In genomic region chr11:516400-516799, GRCh38 we compare ENCODE assay signal across 22 cellular contexts. TPM values are rescaled to one million over a fixed set of nuclear protein-coding genes. Genes with fewer than 3 reads are reported as not detected.
DNase-seq lines count a peak whose midpoint lies in the region; ATAC-seq, FAIRE-seq and TF ChIP-seq lines count a peak whose summit lies in the region.
"Had no signal": no experiment of that assay in that cellular context is flagged by ENCODE, and none has a peak within 500 bp of the region (broad histone marks: within the 10 kb centered on the region; RNA-seq: fewer than 3 reads in every experiment).

No MANE protein-coding gene starts in this region.

- FAIRE-seq in K562 (lab: Jason Lieb, UNC), result no peak
- FAIRE-seq: A549, GM18507, H54 had no signal

- no peaks in the 10 kb centered on the region; the same call in 1 of the 2 replicates for H3K27me3 Mint-ChIP-seq in HFFc6 (ENCODE audit: insufficient read depth)
- H3K27me3 Mint-ChIP-seq: CD4-positive, alpha-beta memory T cell had no signal

- POLR2A ChIA-PET in K562 (lab: Yijun Ruan, JAX), result no interaction called here

- H3K27me3 ChIP-seq in K562 (ENCODE audit: control insufficient read depth in 2 of 2, insufficient read depth in 2 of 2, low read length in 2 of 2), result no peaks in the 10 kb centered on the region
- no peaks in the 10 kb centered on the region for H3K27me3 ChIP-seq in osteoblast (ENCODE audit: insufficient read depth, low read length)
- H3K27me3 ChIP-seq: SJSA1 had no signal

- no peaks in the 10 kb centered on the region for H4K20me1 ChIP-seq in K562 (replicated peaks; ENCODE audit: control insufficient read depth, insufficient read depth, low read length)
- no peaks in the 10 kb centered on the region for H4K20me1 ChIP-seq in osteoblast (ENCODE audit: insufficient read depth, low read length)

- peaks cover 18% of the 10 kb centered on the region for H3K9me3 Mint-ChIP-seq in HFFc6

- peaks cover 23% of the 10 kb centered on the region; the same call in 2 of the 3 replicates for H3K36me3 ChIP-seq in K562 (ENCODE audit: control insufficient read depth, insufficient read depth, low read length)
- peaks cover 12% of the 10 kb centered on the region for H3K36me3 ChIP-seq in osteoblast (ENCODE audit: insufficient read depth, low read length)
- H3K36me3 ChIP-seq: SJSA1 had no signal

- no peak for TF ChIP-seq CTCF in HFFc6 (IDR thresholded peaks at IDR 0.05)
- no peak for TF ChIP-seq CTCF in K562 (IDR thresholded peaks at IDR 0.05 in 2 of 3, conservative IDR thresholded peaks at IDR 0.05 in 1 of 3; ENCODE audit: insufficient read depth in 2 of 3, low read depth in 1 of 3, low read length in 3 of 3)
- no peak for TF ChIP-seq CTCF in osteoblast (IDR thresholded peaks at IDR 0.05; ENCODE audit: extremely low read depth, low read depth, low read length)

- H3K4me1 Mint-ChIP-seq in HFFc6 (ENCODE audit: low read depth), result peaks cover 8% of the 10 kb centered on the region; the same call in 1 of the 2 replicates

- H3K9ac ChIP-seq in K562 (ENCODE audit: insufficient read depth in 1 of 2, low read depth in 2 of 2, low read length in 2 of 2), result no peak overlapping the region

- DNase-seq in HFFc6, result no peak
- no peak for DNase-seq in K562 (ENCODE audit: extremely low read depth in 1 of 4, low spot score in 3 of 4)
- DNase-seq in osteoblast (ENCODE audit: insufficient read length, low spot score, missing footprints), result peak; percentile 34
- no peak for DNase-seq in anterior cingulate cortex (lab: John Stamatoyannopoulos, UW)
- DNase-seq: C1 segment of cervical spinal cord; CD4-positive, alpha-beta memory T cell; COR-L47; DMS53; KG1; MM.1S; NCI-H2029; NCI-H446 treated with DMSO at 0.1 percent for 48 hours; NCI-H526; NCI-H82; NK-92 treated with Interleukin-12 subunit alpha and Interleukin-12 subunit beta, amount 100 ng/mL, for 24 hours; PC-3; Right ventricle myocardium superior had no signal

- peaks cover 6% of the 10 kb centered on the region for H3K9me3 ChIP-seq in K562 (replicated peaks; ENCODE audit: control insufficient read depth, insufficient read depth, low read depth, low read length)
- peaks cover 4% of the 10 kb centered on the region for H3K9me3 ChIP-seq in osteoblast (ENCODE audit: low read depth, low read length)
- H3K9me3 ChIP-seq: SJSA1 had no signal

- intact Hi-C loops in K562 (cut with micrococcal nuclease), result loop anchor here (5.0 kb wide), 1 partner anchor 74 kb away; the partner anchor contains the start of gene ANO9

- 89% methylated on average over 4 of the region's 4 CpGs for WGBS in K562 (ENCODE audit: insufficient coverage, low coverage, missing lambda C conversion rate)

- H3K4me2 ChIP-seq in K562 (ENCODE audit: insufficient read depth, low read length) (no peak overlapping the region), osteoblast (ENCODE audit: insufficient read depth, low read length) (no peak overlapping the region)
- H3K4me2 ChIP-seq: A549 had no signal

- ATAC-seq in K562, result no peak
- no peak for ATAC-seq in HG02678 (IDR thresholded peaks at IDR 0.05; ENCODE audit: unreplicated experiment)
- ATAC-seq: A549, PC-3 had no signal

- H3K4me1 ChIP-seq in K562 (replicated peaks in 1 of 2; ENCODE audit: control insufficient read depth in 2 of 2, insufficient read depth in 2 of 2, low read length in 2 of 2) (peaks cover 0 to 17% of the 10 kb centered on the region in 2 experiments; a peak in 3 of 5 replicates), osteoblast (ENCODE audit: insufficient read depth, low read length) (no peaks in the 10 kb centered on the region)
- H3K4me1 ChIP-seq: SJSA1 had no signal

- H2AFZ ChIP-seq in K562 (ENCODE audit: low read depth, low read length) (no peak overlapping the region), osteoblast (ENCODE audit: low read length) (no peak overlapping the region)

- H3K27ac ChIP-seq in K562 (ENCODE audit: extremely low read depth, low read depth, low read length), result no peak overlapping the region
- no peak overlapping the region for H3K27ac ChIP-seq in osteoblast (ENCODE audit: low read depth, low read length)
- H3K27ac ChIP-seq: A549, SJSA1 had no signal

- H3K9me1 ChIP-seq in K562 (ENCODE audit: control insufficient read depth, insufficient read depth, low read length), result no peaks in the 10 kb centered on the region

- in situ Hi-C loops in K562 (cut with MboI), result loop anchor here (5.0 kb wide), 1 partner anchor 319 kb away; a partner anchor contains a TSS

- no peak for TF ChIP-seq POLR2A in K562 (conservative IDR thresholded peaks at IDR 0.05)

- H3K4me3 ChIP-seq in K562, result no peak overlapping the region
- H3K4me3 ChIP-seq in osteoblast (ENCODE audit: insufficient read depth, low read length), result no peak overlapping the region
- H3K4me3 ChIP-seq: A549, SJSA1 had no signal

- peaks cover 45% of the 10 kb centered on the region for H3K36me3 Mint-ChIP-seq in HFFc6 (ENCODE audit: low read depth)

- H3K27ac Mint-ChIP-seq in HFFc6, result peak overlapping the region; percentile 19; the same call in 1 of the 2 replicates

- H3K79me2 ChIP-seq in K562 (ENCODE audit: control insufficient read depth, insufficient read depth, low read length), result no peaks in the 10 kb centered on the region
- H3K79me2 ChIP-seq in osteoblast (ENCODE audit: insufficient read depth, low read length), result no peaks in the 10 kb centered on the region

- no TSS peak for BruUV-seq in K562 (replicated peaks; lab: Mats Ljungman, UMichigan)

- H3K4me3 Mint-ChIP-seq in HFFc6, result no peak overlapping the region
- H3K4me3 Mint-ChIP-seq: CD4-positive, alpha-beta memory T cell had no signal

- TF ChIP-seq EP300 in K562 (IDR thresholded peaks at IDR 0.05; ENCODE audit: low read length), result no peak

- TF ChIP-seq RAD21 in K562 (CRISPR knock-in tag; conservative IDR thresholded peaks at IDR 0.05 in 1 of 2, IDR thresholded peaks at IDR 0.05 in 1 of 2), result no peak

- CTCF ChIA-PET in K562 (lab: Yijun Ruan, JAX; ENCODE audit: low intra/inter-chr PET ratio), result no interaction called here

RNA-seq across cellular contexts. Expression of gene RNH1, which starts 9.4 kb away (rescaled TPM):
- total RNA-seq in HFFc6 (2021; fragmentation: NEBNext Ultra II Directional; extraction: Animal tissue kit (Norgen Biotek cat#: 25700)), result 100 to 1,000 TPM; 223 to 272 (median 250) TPM
- 70.8 and 222 TPM in 2 replicates for total RNA-seq in K562 (2011; cell fraction: chromatin; rRNA removed; ENCODE audit: low replicate concordance)
- total RNA-seq in K562 (2011; cell fraction: nucleolus; rRNA removed), result 197 and 200 TPM in 2 replicates
- 94.3 and 102 TPM in 2 replicates for total RNA-seq in K562 (2011; cell fraction: nucleoplasm; rRNA removed)
- total RNA-seq in K562 (2014; rRNA removed) (159 and 178 TPM in 2 replicates), K562 (2014; rRNA removed; fragmentation: Illumina TruSeq; extraction: Trizol) (12.9 and 20.3 TPM in 2 replicates), K562 (2015; rRNA removed; fragmentation: Illumina TruSeq; extraction: Trizol) (97.2 and 102 TPM in 2 replicates), K562 (2021) (160 and 164 TPM in 2 replicates), osteoblast (441 and 506 TPM in 2 replicates)
- polyA plus RNA-seq in K562 (2011; rRNA removed) (38.5 and 71.1 TPM in 2 replicates), K562 (2014; fragmentation: Illumina TruSeq; extraction: Trizol) (44.3 and 107 TPM in 2 replicates), K562 (2014; fragmentation: Nextera tagmentation; extraction: Ambion mirVana) (10 to 100 TPM in 1 of 2 experiments, 1 to 10 TPM in 1; 2.5 to 11.8 TPM), K562 (2014; rRNA removed) (104 and 114 TPM in 2 replicates)
- polyA plus RNA-seq in K562 (2011; cell fraction: cytosol; rRNA removed), result 53.4 and 159 TPM in 2 replicates
- 178 and 263 TPM in 2 replicates for polyA plus RNA-seq in K562 (2011; cell fraction: nucleus; rRNA removed)
- 144 and 249 TPM in 2 replicates for polyA plus RNA-seq in K562 (2012)
- 18.1 and 34.7 TPM in 2 replicates for polyA minus RNA-seq in K562 (2011; rRNA and poly(A)+ RNA removed)
- 72.0 and 82.7 TPM in 2 replicates for polyA minus RNA-seq in K562 (2011; cell fraction: cytosol; rRNA and poly(A)+ RNA removed)
- 72.2 and 76.6 TPM in 2 replicates for polyA minus RNA-seq in K562 (2011; cell fraction: nucleus; rRNA and poly(A)+ RNA removed)

RNA-seq across cellular contexts. Expression of gene HRAS, which starts 19.0 kb away (rescaled TPM):
- 100 to 1,000 TPM; 102 to 125 (median 107) TPM for total RNA-seq in HFFc6 (2021; fragmentation: NEBNext Ultra II Directional; extraction: Animal tissue kit (Norgen Biotek cat#: 25700))
- total RNA-seq in K562 (2011; cell fraction: chromatin; rRNA removed; ENCODE audit: low replicate concordance), result 31.9 and 88.4 TPM in 2 replicates
- 70.2 and 80.9 TPM in 2 replicates for total RNA-seq in K562 (2011; cell fraction: nucleolus; rRNA removed)
- 37.3 and 47.9 TPM in 2 replicates for total RNA-seq in K562 (2011; cell fraction: nucleoplasm; rRNA removed)
- total RNA-seq in K562 (2014; rRNA removed) (73.5 and 75.9 TPM in 2 replicates), K562 (2014; rRNA removed; fragmentation: Illumina TruSeq; extraction: Trizol) (11.3 and 16.8 TPM in 2 replicates), K562 (2015; rRNA removed; fragmentation: Illumina TruSeq; extraction: Trizol) (41.3 and 43.3 TPM in 2 replicates), K562 (2021) (64.9 and 68.5 TPM in 2 replicates), osteoblast (28.6 and 35.7 TPM in 2 replicates)
- polyA plus RNA-seq in K562 (2011; rRNA removed) (29.6 and 34.9 TPM in 2 replicates), K562 (2014; fragmentation: Illumina TruSeq; extraction: Trizol) (28.0 and 46.2 TPM in 2 replicates), K562 (2014; fragmentation: Nextera tagmentation; extraction: Ambion mirVana) (1 to 10 TPM; 2.8 to 5.8 TPM), K562 (2014; rRNA removed) (52.0 and 61.3 TPM in 2 replicates)
- 39.3 and 69.6 TPM in 2 replicates for polyA plus RNA-seq in K562 (2011; cell fraction: cytosol; rRNA removed)
- polyA plus RNA-seq in K562 (2011; cell fraction: nucleus; rRNA removed), result 98.3 and 113 TPM in 2 replicates
- polyA plus RNA-seq in K562 (2012), result 47.4 and 91.9 TPM in 2 replicates
- 17.3 and 37.2 TPM in 2 replicates for polyA minus RNA-seq in K562 (2011; rRNA and poly(A)+ RNA removed)
- 18.2 and 20.6 TPM in 2 replicates for polyA minus RNA-seq in K562 (2011; cell fraction: cytosol; rRNA and poly(A)+ RNA removed)
- polyA minus RNA-seq in K562 (2011; cell fraction: nucleus; rRNA and poly(A)+ RNA removed), result 13.1 and 25.3 TPM in 2 replicates

RNA-seq across cellular contexts. Expression of gene LRRC56, which starts 20.9 kb away (rescaled TPM):
- under 1 TPM; 0.23 to 0.83 (median 0.55) TPM for total RNA-seq in HFFc6 (2021; fragmentation: NEBNext Ultra II Directional; extraction: Animal tissue kit (Norgen Biotek cat#: 25700))
- total RNA-seq in K562 (2011; cell fraction: chromatin; rRNA removed; ENCODE audit: low replicate concordance), result 8.0 and 39.1 TPM in 2 replicates
- 24.1 and 24.3 TPM in 2 replicates for total RNA-seq in K562 (2011; cell fraction: nucleolus; rRNA removed)
- 9.9 and 12.5 TPM in 2 replicates for total RNA-seq in K562 (2011; cell fraction: nucleoplasm; rRNA removed)
- 1.5 and 1.6 TPM in 2 replicates for total RNA-seq in K562 (2014; rRNA removed)
- total RNA-seq in K562 (2014; rRNA removed; fragmentation: Illumina TruSeq; extraction: Trizol), result 0.13 and 0.22 TPM in 2 replicates
- total RNA-seq in K562 (2015; rRNA removed; fragmentation: Illumina TruSeq; extraction: Trizol), result 1.0 and 1.3 TPM in 2 replicates
- 3.4 and 4.5 TPM in 2 replicates for total RNA-seq in K562 (2021)
- polyA plus RNA-seq in K562 (2011; rRNA removed), result 1.0 and 1.6 TPM in 2 replicates
- polyA plus RNA-seq in K562 (2011; cell fraction: cytosol; rRNA removed), result 0.84 and 3.6 TPM in 2 replicates
- polyA plus RNA-seq in K562 (2011; cell fraction: nucleus; rRNA removed), result 11.6 and 26.8 TPM in 2 replicates
- polyA plus RNA-seq in K562 (2012), result 3.3 and 10.8 TPM in 2 replicates
- 0.61 and 1.4 TPM in 2 replicates for polyA plus RNA-seq in K562 (2014; fragmentation: Illumina TruSeq; extraction: Trizol)
- under 1 TPM in 1 of 2 experiments, not detected in 1; 0.03 TPM for polyA plus RNA-seq in K562 (2014; fragmentation: Nextera tagmentation; extraction: Ambion mirVana)
- 3.6 and 4.3 TPM in 2 replicates for polyA plus RNA-seq in K562 (2014; rRNA removed)
- 0.45 and 0.77 TPM in 2 replicates for polyA minus RNA-seq in K562 (2011; rRNA and poly(A)+ RNA removed)
- polyA minus RNA-seq in K562 (2011; cell fraction: cytosol; rRNA and poly(A)+ RNA removed), result 0.86 and 1.1 TPM in 2 replicates
- polyA minus RNA-seq in K562 (2011; cell fraction: nucleus; rRNA and poly(A)+ RNA removed), result 3.6 and 4.6 TPM in 2 replicates
- total RNA-seq in osteoblast, result 0.88 and 1.1 TPM in 2 replicates

RNA-seq across cellular contexts. Expression of gene LMNTD2, which starts 44.1 kb away (rescaled TPM):
- total RNA-seq in HFFc6 (2021; fragmentation: NEBNext Ultra II Directional; extraction: Animal tissue kit (Norgen Biotek cat#: 25700)), result 1 to 10 TPM in 3 of 6 experiments, under 1 TPM in 3; 0.37 to 2.3 (median 0.97) TPM
- total RNA-seq in K562 (2011; cell fraction: chromatin; rRNA removed; ENCODE audit: low replicate concordance), result 3.8 and 17.0 TPM in 2 replicates
- 10.9 and 14.7 TPM in 2 replicates for total RNA-seq in K562 (2011; cell fraction: nucleolus; rRNA removed)
- 6.7 and 8.2 TPM in 2 replicates for total RNA-seq in K562 (2011; cell fraction: nucleoplasm; rRNA removed)
- 2.0 and 2.9 TPM in 2 replicates for total RNA-seq in K562 (2014; rRNA removed)
- 0.19 TPM in 1 of 2 replicates, not detected in the other for total RNA-seq in K562 (2014; rRNA removed; fragmentation: Illumina TruSeq; extraction: Trizol)
- 0.98 and 1.1 TPM in 2 replicates for total RNA-seq in K562 (2015; rRNA removed; fragmentation: Illumina TruSeq; extraction: Trizol)
- total RNA-seq in K562 (2021), result 3.5 and 3.9 TPM in 2 replicates
- polyA plus RNA-seq in K562 (2011; rRNA removed), result 1.1 and 2.8 TPM in 2 replicates
- polyA plus RNA-seq in K562 (2011; cell fraction: cytosol; rRNA removed), result 1.3 and 3.2 TPM in 2 replicates
- polyA plus RNA-seq in K562 (2011; cell fraction: nucleus; rRNA removed), result 28.7 and 36.1 TPM in 2 replicates
- polyA plus RNA-seq in K562 (2012), result 3.2 and 9.3 TPM in 2 replicates
- polyA plus RNA-seq in K562 (2014; fragmentation: Illumina TruSeq; extraction: Trizol), result 0.48 and 0.98 TPM in 2 replicates
- not detected for polyA plus RNA-seq in K562 (2014; fragmentation: Nextera tagmentation; extraction: Ambion mirVana)
- 1.8 and 4.2 TPM in 2 replicates for polyA plus RNA-seq in K562 (2014; rRNA removed)
- polyA minus RNA-seq in K562 (2011; rRNA and poly(A)+ RNA removed), result 0.14 and 0.30 TPM in 2 replicates
- polyA minus RNA-seq in K562 (2011; cell fraction: cytosol; rRNA and poly(A)+ RNA removed), result 1.2 and 1.4 TPM in 2 replicates
- polyA minus RNA-seq in K562 (2011; cell fraction: nucleus; rRNA and poly(A)+ RNA removed), result 4.0 and 6.1 TPM in 2 replicates
- total RNA-seq in osteoblast, result 0.29 and 0.36 TPM in 2 replicates

RNA-seq across cellular contexts. Expression of gene RASSF7, which starts 44.4 kb away (rescaled TPM):
- 10 to 100 TPM; 10.1 to 18.8 (median 12.7) TPM for total RNA-seq in HFFc6 (2021; fragmentation: NEBNext Ultra II Directional; extraction: Animal tissue kit (Norgen Biotek cat#: 25700))
- total RNA-seq in K562 (2011; cell fraction: chromatin; rRNA removed; ENCODE audit: low replicate concordance), result 15.6 and 50.0 TPM in 2 replicates
- 73.5 and 76.5 TPM in 2 replicates for total RNA-seq in K562 (2011; cell fraction: nucleolus; rRNA removed)
- 28.3 and 32.9 TPM in 2 replicates for total RNA-seq in K562 (2011; cell fraction: nucleoplasm; rRNA removed)
- 45.2 and 50.3 TPM in 2 replicates for total RNA-seq in K562 (2014; rRNA removed)
- 1.1 and 2.2 TPM in 2 replicates for total RNA-seq in K562 (2014; rRNA removed; fragmentation: Illumina TruSeq; extraction: Trizol)
- 16.2 and 18.6 TPM in 2 replicates for total RNA-seq in K562 (2015; rRNA removed; fragmentation: Illumina TruSeq; extraction: Trizol)
- 30.5 and 31.7 TPM in 2 replicates for total RNA-seq in K562 (2021)
- polyA plus RNA-seq in K562 (2011; rRNA removed), result 19.8 and 30.3 TPM in 2 replicates
- 43.4 and 94.2 TPM in 2 replicates for polyA plus RNA-seq in K562 (2011; cell fraction: cytosol; rRNA removed)
- polyA plus RNA-seq in K562 (2011; cell fraction: nucleus; rRNA removed), result 170 and 239 TPM in 2 replicates
- polyA plus RNA-seq in K562 (2012), result 27.7 and 32.0 TPM in 2 replicates
- polyA plus RNA-seq in K562 (2014; fragmentation: Illumina TruSeq; extraction: Trizol), result 3.0 and 17.0 TPM in 2 replicates
- polyA plus RNA-seq in K562 (2014; fragmentation: Nextera tagmentation; extraction: Ambion mirVana), result under 1 TPM; 0.41 to 0.92 TPM
- 44.3 and 52.7 TPM in 2 replicates for polyA plus RNA-seq in K562 (2014; rRNA removed)
- polyA minus RNA-seq in K562 (2011; rRNA and poly(A)+ RNA removed), result 2.7 and 4.7 TPM in 2 replicates
- 10.8 and 13.3 TPM in 2 replicates for polyA minus RNA-seq in K562 (2011; cell fraction: cytosol; rRNA and poly(A)+ RNA removed)
- 18.8 and 21.8 TPM in 2 replicates for polyA minus RNA-seq in K562 (2011; cell fraction: nucleus; rRNA and poly(A)+ RNA removed)
- 2.4 and 6.2 TPM in 2 replicates for total RNA-seq in osteoblast
